In genomic region chr10:63466168-63466935, GRCh38 we compare ENCODE assay signal across 9 cellular contexts. TPM values are rescaled to one million over a fixed set of nuclear protein-coding genes. Genes with fewer than 3 reads are reported as not detected.
DNase-seq lines count a peak whose midpoint lies in the region; ATAC-seq, FAIRE-seq and TF ChIP-seq lines count a peak whose summit lies in the region.
"Had no signal": no experiment of that assay in that cellular context is flagged by ENCODE, and none has a peak within 500 bp of the region (broad histone marks: within the 10 kb centered on the region; RNA-seq: fewer than 3 reads in every experiment).

No MANE protein-coding gene starts in this region.

- H3K4me1 Mint-ChIP-seq in CD8-positive, alpha-beta T cell (ENCODE audit: low read depth) = peaks cover 38% of the 10 kb centered on the region
- H3K4me1 Mint-ChIP-seq in activated naive CD8-positive, alpha-beta T cell treated with anti-CD3 and anti-CD28 coated beads, Interleukin-2, amount 50 U/mL, for 24 hours = peaks cover 21% of the 10 kb centered on the region

- peak overlapping the region; percentile 79 for H3K27ac ChIP-seq in CD8-positive, alpha-beta T cell (ENCODE audit: low read depth, low read length)
- H3K27ac ChIP-seq in heart left ventricle = peak overlapping the region; percentile 87 to 96 (median 92)
- H3K27ac ChIP-seq in pancreas = peak overlapping the region; percentile 82 to 91 (median 88)

- peak; percentile 13 for FAIRE-seq in pancreas (lab: Jason Lieb, UNC)
- FAIRE-seq: TTC549 had no signal

- H3K4me1 ChIP-seq in CD8-positive, alpha-beta T cell (ENCODE audit: insufficient read depth, low read length) = peaks cover 8% of the 10 kb centered on the region
- H3K4me1 ChIP-seq in heart left ventricle (peaks cover 0 to 48% (median 23%) of the 10 kb centered on the region in 12 donors), pancreas (peaks cover 0 to 9% (median 5%) of the 10 kb centered on the region in 3 donors)

- intact Hi-C loops in CD8-positive, alpha-beta T cell (cut with DNase I, micrococcal nuclease) = loop anchor here (5.0 to 10.0 kb wide), 5 partner anchors 44 to 254 kb away; partner anchors contain the start of gene REEP3 (in 1 of the 2)
- intact Hi-C loops in heart left ventricle (cut with DNase I) = loop anchor here in 9 of 10 donors (5.0 to 10.0 kb wide), 13 partner anchors 56 to 258 kb away; partner anchors contain the start of gene REEP3 (in 7 of the 9)
- intact Hi-C loops in pancreas (cut with DNase I) = no loop called here

- H3K27me3 ChIP-seq in CD8-positive, alpha-beta T cell (ENCODE audit: insufficient read depth, low read length) = no peaks in the 10 kb centered on the region
- H3K27me3 ChIP-seq in heart left ventricle (no peaks in the 10 kb centered on the region), pancreas (no peaks in the 10 kb centered on the region)

- WGBS in heart left ventricle, 4 donors = 5 to 8% (median 6%) methylated on average over 18 to 21 of the region's 21 CpGs
- WGBS in pancreas, 2 donors = 2 to 3% methylated on average over 21 of the region's 21 CpGs

- H3K27ac Mint-ChIP-seq in CD8-positive, alpha-beta T cell = peak overlapping the region; percentile 91
- H3K27ac Mint-ChIP-seq in activated naive CD8-positive, alpha-beta T cell treated with anti-CD3 and anti-CD28 coated beads, Interleukin-2, amount 50 U/mL, for 24 hours = peak overlapping the region; percentile 28

- peak; percentile 44 for ATAC-seq in CD8-positive, alpha-beta T cell
- peak; percentile 45 for ATAC-seq in GM19351 (IDR thresholded peaks at IDR 0.05; ENCODE audit: unreplicated experiment)
- peak; percentile 32 for ATAC-seq in HG03439 (IDR thresholded peaks at IDR 0.05; ENCODE audit: unreplicated experiment)
- peak; percentile 34 for ATAC-seq in activated naive CD8-positive, alpha-beta T cell treated with anti-CD3 and anti-CD28 coated beads, Interleukin-2, amount 50 U/mL, for 24 hours
- ATAC-seq in heart left ventricle = peak in 3 of 4 donors; percentile 56 to 67 (median 60)
- ATAC-seq in pancreas = peak; percentile 45 to 60 (median 57)

- TF ChIP-seq POLR2A in heart left ventricle (IDR thresholded peaks at IDR 0.05) = no peak

- CTCF ChIA-PET in CD8-positive, alpha-beta T cell (lab: Charles Lee) = interaction anchor here (0.7 to 1.0 kb wide), 3 partner anchors 34 to 197 kb away, joined by 3 to 4 read pairs (median 3); no protein-coding TSS in a partner anchor

- H3K9me3 Mint-ChIP-seq in CD8-positive, alpha-beta T cell = no peaks in the 10 kb centered on the region
- H3K9me3 Mint-ChIP-seq in activated naive CD8-positive, alpha-beta T cell treated with anti-CD3 and anti-CD28 coated beads, Interleukin-2, amount 50 U/mL, for 24 hours = no peaks in the 10 kb centered on the region

- H3K36me3 ChIP-seq in CD8-positive, alpha-beta T cell (ENCODE audit: insufficient read depth, low read length) = no peaks in the 10 kb centered on the region
- H3K36me3 ChIP-seq in heart left ventricle (no peaks in the 10 kb centered on the region), pancreas (no peaks in the 10 kb centered on the region)

- TF ChIP-seq CTCF in CD8-positive, alpha-beta T cell (IDR thresholded peaks at IDR 0.05) = no peak
- TF ChIP-seq CTCF in heart left ventricle (IDR thresholded peaks at IDR 0.05) (no peak), pancreas (IDR thresholded peaks at IDR 0.05) (no peak)

- POLR2A ChIA-PET in CD8-positive, alpha-beta T cell (lab: Charles Lee) = interaction anchor here (2.8 kb wide), 1 partner anchor 55 kb away, joined by 14 read pairs; the partner anchor contains the start of gene REEP3

- H3K9me3 ChIP-seq in CD8-positive, alpha-beta T cell (ENCODE audit: low read length) = no peaks in the 10 kb centered on the region
- peaks cover 0 to 10% (median 0%) of the 10 kb centered on the region in 12 donors for H3K9me3 ChIP-seq in heart left ventricle
- no peaks in the 10 kb centered on the region for H3K9me3 ChIP-seq in pancreas

- H3K4me3 ChIP-seq in CD8-positive, alpha-beta T cell (ENCODE audit: low read depth, low read length) = peak overlapping the region; percentile 92
- H3K4me3 ChIP-seq in heart left ventricle (peak overlapping the region; percentile 65 to 93 (median 86)), pancreas (peak overlapping the region; percentile 70 to 86 (median 75))

- peaks cover 7% of the 10 kb centered on the region for H3K36me3 Mint-ChIP-seq in CD8-positive, alpha-beta T cell
- no peaks in the 10 kb centered on the region for H3K36me3 Mint-ChIP-seq in activated naive CD8-positive, alpha-beta T cell treated with anti-CD3 and anti-CD28 coated beads, Interleukin-2, amount 50 U/mL, for 24 hours (ENCODE audit: low read depth)

- H3K27me3 Mint-ChIP-seq in CD8-positive, alpha-beta T cell (ENCODE audit: low read depth) = no peaks in the 10 kb centered on the region
- H3K27me3 Mint-ChIP-seq in activated naive CD8-positive, alpha-beta T cell treated with anti-CD3 and anti-CD28 coated beads, Interleukin-2, amount 50 U/mL, for 24 hours = no peaks in the 10 kb centered on the region

- H3K4me3 Mint-ChIP-seq in CD8-positive, alpha-beta T cell = peak overlapping the region; percentile 89
- H3K4me3 Mint-ChIP-seq in activated naive CD8-positive, alpha-beta T cell treated with anti-CD3 and anti-CD28 coated beads, Interleukin-2, amount 50 U/mL, for 24 hours = peak overlapping the region; percentile 89

- DNase-seq in CD8-positive, alpha-beta T cell = peak; percentile 1 to 65 (median 33)
- DNase-seq in OCI-M1 (lab: John Stamatoyannopoulos, UW) = peak; percentile 88
- DNase-seq in activated naive CD8-positive, alpha-beta T cell treated with anti-CD3 and anti-CD28 coated beads, Interleukin-2, amount 50 U/mL, for 24 hours = peak; percentile 34
- peak; percentile 41 to 73 (median 53) for DNase-seq in heart left ventricle
- peak in 2 of 6 donors; percentile 58 to 74 for DNase-seq in pancreas
- no peak for DNase-seq in NCI-H1436 (lab: John Stamatoyannopoulos, UW)

RNA-seq across cellular contexts. Expression of gene JMJD1C, which starts 0.6 kb away (rescaled TPM):
- 100 to 1,000 TPM; 377 to 392 TPM for total RNA-seq in CD8-positive, alpha-beta T cell
- total RNA-seq in heart left ventricle (10 to 100 TPM; 27.0 to 54.6 (median 42.7) TPM), pancreas (10 to 100 TPM; 26.5 to 56.9 (median 37.2) TPM)
- polyA plus RNA-seq in heart left ventricle (10 to 100 TPM; 20.3 to 34.1 TPM), pancreas (10 to 100 TPM; 25.6 to 39.9 TPM)

RNA-seq across cellular contexts. Expression of gene REEP3, which starts 54.8 kb away (rescaled TPM):
- 1 to 10 TPM; 3.0 to 3.6 TPM for total RNA-seq in CD8-positive, alpha-beta T cell
- total RNA-seq in heart left ventricle = 10 to 100 TPM; 12.5 to 48.2 (median 24.9) TPM
- polyA plus RNA-seq in heart left ventricle = 10 to 100 TPM in 1 of 2 donors, 1 to 10 TPM in 1; 9.1 to 21.9 TPM
- 10 to 100 TPM in 3 of 6 donors, 1 to 10 TPM in 3; 8.9 to 21.3 (median 11.4) TPM for total RNA-seq in pancreas
- polyA plus RNA-seq in pancreas = 1 to 10 TPM; 2.7 to 7.9 TPM

Comparison
In these comparisons a context has a peak if more than half of its experiments do, and no peak if none do; other contexts are left out.
1. RNA of gene JMJD1C, which starts 0.6 kb away (total RNA-seq): 377 to 392 TPM in CD8-positive, alpha-beta T cell; 27.0 to 54.6 TPM in heart left ventricle and 26.5 to 56.9 TPM in pancreas; every median in the first group is over 4 times any median in the second.
2. intact Hi-C loops: an anchor here in CD8-positive, alpha-beta T cell (5.0 to 10.0 kb wide) and heart left ventricle (5.0 to 10.0 kb wide); none called in pancreas.
3. Peak in every context shown above with its lines, with median percentiles within 50 percentile points of each other: ATAC-seq, H3K27ac ChIP-seq and H3K4me3 ChIP-seq.